Comparison of ENCODE assay signal across 8 cellular contexts in genomic region chr10:86971146-86971991, GRCh38. TPM values are rescaled to one million over a fixed set of nuclear protein-coding genes. Genes with fewer than 3 reads are reported as not detected.
DNase-seq lines count a peak whose midpoint lies in the region; ATAC-seq and TF ChIP-seq lines count a peak whose summit lies in the region.

No MANE protein-coding gene starts in this region.

- H3K4me3 ChIP-seq in ACC112 (ENCODE audit: low read depth, low read length) (peak overlapping the region; percentile 86), PC-3 (ENCODE audit: low read length) (peak overlapping the region; percentile 71), fibroblast of villous mesenchyme (ENCODE audit: low read depth, low read length) (peak overlapping the region; percentile 70), suprapubic skin (peak overlapping the region; percentile 74)

- H3K79me2 ChIP-seq in ACC112 (ENCODE audit: control insufficient read depth, insufficient read depth, low read length, unreplicated experiment): no peaks in the 10 kb centered on the region
- H3K79me2 ChIP-seq in PC-3 (ENCODE audit: low read length): peaks cover 32% of the 10 kb centered on the region

- peak overlapping the region; percentile 92 for H3K9ac ChIP-seq in PC-3 (ENCODE audit: low read length)

- intact Hi-C loops in PC-3 (cut with micrococcal nuclease): loop anchor here (1.0 kb wide), 1 partner anchor 122 kb away; no protein-coding TSS in a partner anchor

- peak; percentile 51 for TF ChIP-seq EP300 in suprapubic skin (IDR thresholded peaks at IDR 0.05)

- no peaks in the 10 kb centered on the region for H3K36me3 ChIP-seq in ACC112 (ENCODE audit: insufficient read depth, low read length)
- no peaks in the 10 kb centered on the region for H3K36me3 ChIP-seq in PC-3 (ENCODE audit: low read depth, low read length)
- H3K36me3 ChIP-seq in suprapubic skin: no peaks in the 10 kb centered on the region

- CTCF ChIA-PET in PC-3 (lab: Charles Lee): interaction anchor here (0.6 kb wide), 1 partner anchor 107 kb away, joined by 3 read pairs; no protein-coding TSS in a partner anchor

- H3F3A ChIP-seq in PC-3 (ENCODE audit: low read length, unreplicated experiment): no peaks in the 10 kb centered on the region

- H3K4me1 ChIP-seq in ACC112 (ENCODE audit: control insufficient read depth, insufficient read depth, low read length, unreplicated experiment): peaks cover 41% of the 10 kb centered on the region
- peaks cover 64% of the 10 kb centered on the region for H3K4me1 ChIP-seq in PC-3 (ENCODE audit: insufficient read depth, low read length)
- H3K4me1 ChIP-seq in suprapubic skin: peaks cover 81% of the 10 kb centered on the region

- DNase-seq in PC-3 (peak; percentile 87), fibroblast of villous mesenchyme (ENCODE audit: low read depth) (peak; percentile 86), occipital lobe (lab: John Stamatoyannopoulos, UW) (peak; percentile 31), suprapubic skin (ENCODE audit: low spot score in 2 of 2) (peak; percentile 95 to 97)
- peak; percentile 93 for DNase-seq in activated effector memory CD4-positive, alpha-beta T cell treated with Interleukin-2 at 50 U/mL for 16 hours

- H3K9me2 ChIP-seq in PC-3 (replicated peaks; ENCODE audit: low read length): no peaks in the 10 kb centered on the region

- ATAC-seq in GM18867 (IDR thresholded peaks at IDR 0.05; ENCODE audit: unreplicated experiment): peak; percentile 81
- ATAC-seq in HG03064 (IDR thresholded peaks at IDR 0.05; ENCODE audit: low read depth, unreplicated experiment): peak; percentile 71
- peak; percentile 39 for ATAC-seq in PC-3

- H2AFZ ChIP-seq in ACC112 (ENCODE audit: low read length, unreplicated experiment) (peak overlapping the region; percentile 61), PC-3 (ENCODE audit: low read length) (peak overlapping the region; percentile 44; the same call in 1 of the 2 replicates)

- TF ChIP-seq CTCF in PC-3 (conservative IDR thresholded peaks at IDR 0.05; ENCODE audit: low read depth, low read length) (0 out of 2 replicates have a peak, but pooled peaks have one; percentile 8), fibroblast of villous mesenchyme (IDR thresholded peaks at IDR 0.05; ENCODE audit: insufficient read depth, low read depth, low read length) (no peak), suprapubic skin (IDR thresholded peaks at IDR 0.05) (peak; percentile 8 to 18)

- BruUV-seq in PC-3 (replicated peaks; lab: Mats Ljungman, UMichigan): TSS peak; percentile 14

- H3K27ac ChIP-seq in ACC112 (ENCODE audit: low read depth, low read length): peak overlapping the region; percentile 86
- peak overlapping the region; percentile 94 for H3K27ac ChIP-seq in PC-3 (ENCODE audit: low read length)
- H3K27ac ChIP-seq in suprapubic skin: peak overlapping the region; percentile 99

- POLR2A ChIA-PET in PC-3 (lab: Charles Lee; ENCODE audit: unreplicated experiment): interaction anchor here (0.6 to 1.2 kb wide), 3 partner anchors 113 to 189 kb away, joined by 3 to 4 read pairs (median 3); no protein-coding TSS in a partner anchor

- no peaks in the 10 kb centered on the region for H3K27me3 ChIP-seq in ACC112 (ENCODE audit: insufficient read depth, low read length)
- no peaks in the 10 kb centered on the region for H3K27me3 ChIP-seq in PC-3 (ENCODE audit: low read length)
- no peaks in the 10 kb centered on the region for H3K27me3 ChIP-seq in suprapubic skin

- H4K20me1 ChIP-seq in PC-3 (ENCODE audit: low read length): peaks cover 5% of the 10 kb centered on the region; the same call in 1 of the 2 replicates

- WGBS in suprapubic skin: 8% methylated on average over 53 of the region's 77 CpGs

- peak overlapping the region; percentile 90 for H3K4me2 ChIP-seq in PC-3 (ENCODE audit: low read length)

- H3K9me3 ChIP-seq in PC-3 (ENCODE audit: low read length) (no peaks in the 10 kb centered on the region), suprapubic skin (no peaks in the 10 kb centered on the region)

- peak; percentile 79 to 98 for TF ChIP-seq POLR2A in suprapubic skin (IDR thresholded peaks at IDR 0.05)

RNA-seq across cellular contexts. Expression of gene ADIRF, which starts 3.1 kb away (rescaled TPM):
- 252 and 259 TPM in 2 replicates for total RNA-seq in PC-3 (2014; rRNA removed)
- 2.6 and 5.2 TPM in 2 replicates for total RNA-seq in fibroblast of villous mesenchyme
- not detected for total RNA-seq in occipital lobe
- 100 to 1,000 TPM in 2 of 4 donors, 10 to 100 TPM in 2; 79.1 to 131 (median 104) TPM for total RNA-seq in suprapubic skin

RNA-seq across cellular contexts. Expression of gene SNCG, which starts 13.0 kb away (rescaled TPM):
- total RNA-seq in PC-3 (2014; rRNA removed) (0.86 and 2.7 TPM in 2 replicates), fibroblast of villous mesenchyme (3.5 and 4.8 TPM in 2 replicates), occipital lobe (2.7 TPM), suprapubic skin (10 to 100 TPM; 20.7 to 27.1 (median 24.6) TPM)

RNA-seq across cellular contexts. Expression of gene MMRN2, which starts 14.0 kb away (rescaled TPM):
- total RNA-seq in PC-3 (2014; rRNA removed) (1.9 and 6.7 TPM in 2 replicates), fibroblast of villous mesenchyme (0.86 and 2.3 TPM in 2 replicates), occipital lobe (4.8 TPM), suprapubic skin (10 to 100 TPM; 23.1 to 77.6 (median 40.7) TPM)

RNA-seq across cellular contexts. Expression of gene FAM25A, which starts 48.7 kb away (rescaled TPM):
- 6.6 and 11.4 TPM in 2 replicates for total RNA-seq in PC-3 (2014; rRNA removed)
- not detected in 2 replicates for total RNA-seq in fibroblast of villous mesenchyme
- total RNA-seq in occipital lobe: not detected
- 100 to 1,000 TPM; 178 to 699 (median 512) TPM for total RNA-seq in suprapubic skin

Comparison
In these comparisons a context has a peak if more than half of its experiments do, and no peak if none do; other contexts are left out.
1. Peak in every context shown above with its lines: DNase-seq, ATAC-seq, H3K4me3 ChIP-seq and H3K27ac ChIP-seq.
2. DNase-seq: peak in every context shown above with its lines; median percentile 96 in suprapubic skin; 93 in activated effector memory CD4-positive, alpha-beta T cell treated with Interleukin-2 at 50 U/mL for 16 hours; 87 in PC-3; 86 in fibroblast of villous mesenchyme; 31 in occipital lobe.
3. RNA of gene ADIRF, which starts 3.1 kb away (total RNA-seq): 252 to 259 TPM in PC-3 and 79.1 to 131 TPM in suprapubic skin; 2.6 to 5.2 TPM in fibroblast of villous mesenchyme and not detected in occipital lobe (single experiment); every median in the first group is over 10 times any median in the second.